In the genomic region with DNA sequence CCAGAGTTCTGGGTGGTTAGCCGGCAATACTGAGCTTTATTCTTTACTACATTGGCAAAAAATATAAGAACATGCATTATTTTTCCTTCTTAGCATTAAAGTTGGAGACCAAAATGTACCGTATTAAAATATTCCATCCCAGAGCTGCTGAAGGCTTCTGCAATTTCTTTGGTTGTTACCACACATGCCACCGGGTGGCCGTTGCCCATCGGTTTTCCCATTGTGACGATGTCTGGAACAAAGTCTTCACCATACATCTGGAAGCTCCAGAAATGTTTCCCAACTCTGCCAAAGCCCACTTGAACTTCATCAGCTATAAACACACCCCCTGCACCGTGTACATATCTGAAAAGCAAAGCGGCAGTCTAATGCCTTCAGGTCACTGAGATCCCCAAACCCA, we compare ENCODE assay signal across 18 cellular contexts. TPM values are rescaled to one million over a fixed set of nuclear protein-coding genes. Genes with fewer than 3 reads are reported as not detected.
"Had no signal": no experiment of that assay in that cellular context is flagged by ENCODE, and none has a peak within 500 bp of the region (broad histone marks: within the 10 kb centered on the region; RNA-seq: fewer than 3 reads in every experiment).

No MANE protein-coding gene starts in this region.

- H3K4me1 ChIP-seq: adrenal gland, colonic mucosa, esophagus squamous epithelium, psoas muscle, spleen had no signal

- H3K27me3 ChIP-seq: adrenal gland, cardiac muscle cell, colonic mucosa, esophagus squamous epithelium, spleen had no signal

- H3K4me3 ChIP-seq: adrenal gland, cardiac muscle cell, colonic mucosa, esophagus squamous epithelium, psoas muscle, spleen had no signal

- ATAC-seq: activated T-cell treated with anti-CD3 and anti-CD28 coated beads, Interleukin-2, amount 50 U/mL, for 4 hours; natural killer cell treated with Interleukin-12 subunit alpha and Interleukin-12 subunit beta and Interleukin-15 and Interleukin-18, amount 100 ng/mL, for 72 hours; psoas muscle; sciatic nerve had no signal

- H3K27ac Mint-ChIP-seq: activated CD4-positive, alpha-beta memory T cell treated with anti-CD3 and anti-CD28 coated beads for 36 hours; natural killer cell treated with Interleukin-12 subunit alpha and Interleukin-12 subunit beta and Interleukin-15 and Interleukin-18, amount 100 ng/mL, for 72 hours; stimulated activated naive CD8-positive, alpha-beta T cell treated with anti-CD3 and anti-CD28 coated beads, Interleukin-15, Interleukin-2, amounts not matched to agents 100 ng/mL and 50 ng/mL, for 24 hours had no signal

- H3K9me3 ChIP-seq: adrenal gland, colonic mucosa, esophagus squamous epithelium, psoas muscle, spleen had no signal

- H3K27ac ChIP-seq: adrenal gland, cardiac muscle cell, colonic mucosa, esophagus squamous epithelium, psoas muscle, spleen had no signal

- DNase-seq: activated CD4-positive, alpha-beta memory T cell treated with anti-CD3 and anti-CD28 coated beads for 36 hours; activated CD4-positive, CD25-positive, alpha-beta regulatory T cell treated with anti-CD3 and anti-CD28 coated beads, Interleukin-2, amount 50 U/mL, for 72 hours; activated effector memory CD4-positive, alpha-beta T cell treated with Interleukin-2 at 50 U/mL for 16 hours; activated naive CD4-positive, alpha-beta T cell treated with anti-CD3 and anti-CD28 coated beads, Interleukin-2, amount 50 U/mL, for 16 hours; activated T-cell treated with anti-CD3 and anti-CD28 coated beads, Interleukin-2, amount 50 U/mL, for 4 hours; colonic mucosa; esophagus squamous epithelium; occipital lobe; psoas muscle; spleen had no signal

- H3K36me3 ChIP-seq: adrenal gland, cardiac muscle cell, colonic mucosa, esophagus squamous epithelium, spleen had no signal

- H3K36me3 Mint-ChIP-seq: activated CD4-positive, alpha-beta memory T cell treated with anti-CD3 and anti-CD28 coated beads for 36 hours; natural killer cell treated with Interleukin-12 subunit alpha and Interleukin-12 subunit beta and Interleukin-15 and Interleukin-18, amount 100 ng/mL, for 72 hours had no signal

- H3K9me3 Mint-ChIP-seq: activated CD4-positive, alpha-beta memory T cell treated with anti-CD3 and anti-CD28 coated beads for 36 hours; activated T-cell treated with anti-CD3 and anti-CD28 coated beads, Interleukin-2, amount 50 U/mL, for 4 hours; natural killer cell treated with Interleukin-12 subunit alpha and Interleukin-12 subunit beta and Interleukin-15 and Interleukin-18, amount 100 ng/mL, for 72 hours; stimulated activated naive CD8-positive, alpha-beta T cell treated with anti-CD3 and anti-CD28 coated beads, Interleukin-15, Interleukin-2, amounts not matched to agents 100 ng/mL and 50 ng/mL, for 24 hours had no signal

- H3K4me3 Mint-ChIP-seq: activated CD4-positive, alpha-beta memory T cell treated with anti-CD3 and anti-CD28 coated beads for 36 hours; activated T-cell treated with anti-CD3 and anti-CD28 coated beads, Interleukin-2, amount 50 U/mL, for 4 hours; natural killer cell treated with Interleukin-12 subunit alpha and Interleukin-12 subunit beta and Interleukin-15 and Interleukin-18, amount 100 ng/mL, for 72 hours; stimulated activated naive CD8-positive, alpha-beta T cell treated with anti-CD3 and anti-CD28 coated beads, Interleukin-15, Interleukin-2, amounts not matched to agents 100 ng/mL and 50 ng/mL, for 24 hours had no signal

RNA-seq across cellular contexts. Expression of a gene that starts 13.7 kb away (rescaled TPM):
- total RNA-seq: activated CD4-positive, alpha-beta memory T cell treated with anti-CD3 and anti-CD28 coated beads for 36 hours; activated T-cell treated with anti-CD3 and anti-CD28 coated beads, Interleukin-2, amount 50 U/mL, for 4 hours; colonic mucosa; esophagus squamous epithelium; lower leg skin; mesenteric fat pad; natural killer cell treated with Interleukin-12 subunit alpha and Interleukin-12 subunit beta and Interleukin-15 and Interleukin-18, amount 100 ng/mL, for 72 hours; ureter had no signal
- polyA plus RNA-seq: cardiac muscle cell had no signal
